ENCODE assay signal across 8 cellular contexts in the genomic region with DNA sequence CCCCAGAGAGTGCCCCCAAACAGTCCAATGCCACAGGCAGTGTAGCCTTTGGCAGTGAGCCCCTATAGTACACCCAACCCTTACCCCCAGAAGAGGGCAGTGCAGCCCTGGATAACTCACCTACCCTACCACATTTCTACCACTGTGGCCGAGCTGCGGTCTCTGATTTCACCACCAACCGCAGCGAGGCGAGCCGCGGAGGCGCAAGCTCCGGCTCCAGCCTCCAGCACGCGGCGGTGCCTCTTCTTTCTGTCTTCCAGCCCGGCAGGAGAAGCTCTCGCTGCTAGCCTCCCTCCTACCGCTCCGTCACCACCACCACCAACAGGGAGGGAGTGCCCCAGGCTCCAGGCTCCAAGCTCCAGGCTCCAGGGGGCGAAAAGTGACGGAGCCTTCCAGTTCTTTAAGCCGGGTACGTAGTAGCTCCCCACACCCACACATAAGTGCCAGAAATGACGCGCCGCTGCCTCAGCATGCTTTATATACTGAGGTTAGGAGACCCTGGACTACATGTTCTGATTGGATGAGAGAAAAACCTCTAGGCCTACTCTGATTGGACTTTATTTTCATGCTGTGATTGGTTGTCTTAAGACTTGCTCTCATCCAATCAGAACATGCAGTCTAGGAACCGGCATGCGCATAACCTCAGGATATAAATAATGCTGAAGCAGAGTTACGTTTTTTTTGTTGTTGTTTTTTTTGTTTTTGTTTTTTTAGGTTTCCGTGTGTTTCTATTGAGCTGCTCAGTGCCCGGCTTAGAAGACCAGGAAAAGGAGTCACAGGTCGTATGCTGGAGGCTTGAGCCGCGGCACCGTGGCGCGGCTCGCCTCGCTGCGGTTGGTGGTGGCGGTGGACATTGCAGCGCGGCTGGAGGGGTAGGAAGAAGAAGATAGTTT. TPM values are rescaled to one million over a fixed set of nuclear protein-coding genes. Genes with fewer than 3 reads are reported as not detected.
A peak's percentile ranks its signal among the peaks of the same experiment; 100 is the strongest.
DNase-seq lines count a peak whose midpoint lies in the region; ATAC-seq, FAIRE-seq and TF ChIP-seq lines count a peak whose summit lies in the region.

A gene (plus strand): TSS at position 645 of the 893 bp plus-strand sequence.

- no peaks in the 10 kb centered on the region for H3K36me3 ChIP-seq in DOHH2 (ENCODE audit: control insufficient read depth, low read length)
- H3K36me3 ChIP-seq in KMS-11 (ENCODE audit: insufficient read depth): no peaks in the 10 kb centered on the region
- no peaks in the 10 kb centered on the region for H3K36me3 ChIP-seq in NT2/D1 (ENCODE audit: insufficient read depth, insufficient read length, low read length)
- H3K36me3 ChIP-seq in astrocyte (ENCODE audit: insufficient read depth, low read length): no peaks in the 10 kb centered on the region
- H3K36me3 ChIP-seq in kidney (ENCODE audit: control insufficient read depth in 1 of 2, insufficient read depth in 2 of 2, low read length in 2 of 2): no peaks in the 10 kb centered on the region

- peaks cover 4% of the 10 kb centered on the region for H3K27me3 Mint-ChIP-seq in astrocyte (ENCODE audit: low read depth, unreplicated experiment)

- DNase-seq in NT2/D1 (ENCODE audit: low read depth, low spot score) (peak; percentile 46), astrocyte (ENCODE audit: low read depth) (peak; percentile 23), kidney (no peak)
- DNase-seq in stimulated activated CD8-positive, alpha-beta memory T cell treated with anti-CD3 and anti-CD28 coated beads, Interleukin-2, amount 100 ng/mL, for 48 hours (ENCODE audit: low read depth in 2 of 2): peak; percentile 1 to 35
- no peak for DNase-seq in activated effector memory CD4-positive, alpha-beta T cell treated with anti-CD3 and anti-CD28 coated beads, Interleukin-2, amount 50 U/mL, for 16 hours

- H3K27me3 ChIP-seq in DOHH2 (ENCODE audit: control insufficient read depth, low read length) (no peaks in the 10 kb centered on the region), KMS-11 (ENCODE audit: insufficient read depth, low read depth) (peaks cover 3% of the 10 kb centered on the region; the same call in 1 of the 2 replicates), NT2/D1 (ENCODE audit: insufficient read depth, insufficient read length) (no peaks in the 10 kb centered on the region), astrocyte (ENCODE audit: insufficient read depth, low read length) (no peaks in the 10 kb centered on the region)

- no peak within 1 kb of the TSS for H3K4me3 ChIP-seq in DOHH2 (ENCODE audit: low read length)
- no peak within 1 kb of the TSS for H3K4me3 ChIP-seq in KMS-11 (IDR thresholded peaks at IDR 0.05; ENCODE audit: insufficient read depth, low read depth, low read length)
- H3K4me3 ChIP-seq in NT2/D1 (ENCODE audit: insufficient read length, low read depth): no peak within 1 kb of the TSS
- H3K4me3 ChIP-seq in astrocyte (ENCODE audit: insufficient read depth, low read depth, low read length): no peak within 1 kb of the TSS
- H3K4me3 ChIP-seq in kidney (ENCODE audit: low read length in 2 of 2): peak within 1 kb of the TSS; percentile 53 to 66

- no peaks in the 10 kb centered on the region for H3K4me1 ChIP-seq in DOHH2 (ENCODE audit: control insufficient read depth, low read length)
- H3K4me1 ChIP-seq in KMS-11 (ENCODE audit: low read depth, poor library complexity, severe bottlenecking): peaks cover 6% of the 10 kb centered on the region
- H3K4me1 ChIP-seq in NT2/D1 (ENCODE audit: insufficient read depth, insufficient read length): no peaks in the 10 kb centered on the region
- H3K4me1 ChIP-seq in astrocyte (ENCODE audit: insufficient read depth, low read length): no peaks in the 10 kb centered on the region
- peaks cover 0 to 2% of the 10 kb centered on the region in 2 donors for H3K4me1 ChIP-seq in kidney (ENCODE audit: control insufficient read depth in 1 of 2, insufficient read depth in 1 of 2, low read depth in 1 of 2, low read length in 2 of 2)

- no peak for FAIRE-seq in astrocyte (lab: Jason Lieb, UNC)
- no peak for FAIRE-seq in kidney (lab: Jason Lieb, UNC)

- H3K79me2 ChIP-seq in DOHH2 (ENCODE audit: control insufficient read depth, low read length) (no peaks in the 10 kb centered on the region), KMS-11 (ENCODE audit: insufficient read depth, low read depth) (no peaks in the 10 kb centered on the region), astrocyte (ENCODE audit: insufficient read depth, low read length) (no peaks in the 10 kb centered on the region)

- H3K9me3 Mint-ChIP-seq in astrocyte (ENCODE audit: unreplicated experiment): no peaks in the 10 kb centered on the region

- peaks cover 8% of the 10 kb centered on the region for H3K36me3 Mint-ChIP-seq in astrocyte (ENCODE audit: low read depth, unreplicated experiment)

- H3K27ac Mint-ChIP-seq in astrocyte (ENCODE audit: unreplicated experiment): no peak within 1 kb of the TSS

- no peaks in the 10 kb centered on the region for H3K9me3 ChIP-seq in DOHH2 (ENCODE audit: control insufficient read depth, insufficient read depth, low read length)
- peaks cover 38% of the 10 kb centered on the region for H3K9me3 ChIP-seq in NT2/D1 (ENCODE audit: insufficient read depth, low read length)
- H3K9me3 ChIP-seq in astrocyte (ENCODE audit: insufficient read depth, low read depth, low read length): no peaks in the 10 kb centered on the region
- H3K9me3 ChIP-seq in kidney (ENCODE audit: control insufficient read depth in 1 of 2, low read length in 2 of 2): no peaks in the 10 kb centered on the region

- H3K9me2 ChIP-seq in DOHH2 (replicated peaks; ENCODE audit: control insufficient read depth, low read length): no peaks in the 10 kb centered on the region

- no peaks in the 10 kb centered on the region for H3F3A ChIP-seq in DOHH2 (ENCODE audit: control insufficient read depth, insufficient read depth)

- intact Hi-C loops in kidney (cut with DNase I): no loop called here

- no peak within 1 kb of the TSS for H3K27ac ChIP-seq in DOHH2 (ENCODE audit: low read depth, low read length)
- no peak within 1 kb of the TSS for H3K27ac ChIP-seq in KMS-11
- no peak within 1 kb of the TSS for H3K27ac ChIP-seq in astrocyte (ENCODE audit: low read depth, low read length)
- peak within 1 kb of the TSS in 1 of 2 donors; percentile 71 for H3K27ac ChIP-seq in kidney (ENCODE audit: low read depth in 2 of 2, low read length in 2 of 2)

- TF ChIP-seq CTCF in DOHH2 (IDR thresholded peaks at IDR 0.05; ENCODE audit: low read depth, low read length, poor library complexity, severe bottlenecking) (peak; percentile 42), KMS-11 (conservative IDR thresholded peaks at IDR 0.05; ENCODE audit: low read depth, low read length) (peak; percentile 73), astrocyte (IDR thresholded peaks at IDR 0.05; ENCODE audit: insufficient read depth, low read depth, low read length) (peak; percentile 13), kidney (IDR thresholded peaks at IDR 0.05; ENCODE audit: borderline replicate concordance, extremely low read depth, insufficient read depth) (peak; percentile 28)

- H4K20me1 ChIP-seq in DOHH2 (ENCODE audit: control insufficient read depth, insufficient read depth, low read depth, low read length) (no peaks in the 10 kb centered on the region), KMS-11 (ENCODE audit: insufficient read depth) (no peaks in the 10 kb centered on the region), astrocyte (ENCODE audit: insufficient read depth, low read length) (no peaks in the 10 kb centered on the region)

- peaks cover 13% of the 10 kb centered on the region for H3K4me1 Mint-ChIP-seq in astrocyte (ENCODE audit: low read depth, unreplicated experiment)

- H3K4me2 ChIP-seq in DOHH2 (ENCODE audit: low read length): peak within 1 kb of the TSS; percentile 10; the same call in 1 of the 2 replicates
- peak within 1 kb of the TSS; percentile 81 for H3K4me2 ChIP-seq in KMS-11
- H3K4me2 ChIP-seq in astrocyte (ENCODE audit: low read length): no peak within 1 kb of the TSS

- H3K9ac ChIP-seq in KMS-11 (peak within 1 kb of the TSS; percentile 55; the same call in 1 of the 2 replicates), NT2/D1 (ENCODE audit: insufficient read length, low read depth) (no peak within 1 kb of the TSS), astrocyte (ENCODE audit: low read length) (no peak within 1 kb of the TSS), kidney (ENCODE audit: low read length in 2 of 2) (no peak within 1 kb of the TSS)

- ATAC-seq in HG03175 (IDR thresholded peaks at IDR 0.05; ENCODE audit: unreplicated experiment): no peak

- peak within 1 kb of the TSS; percentile 79; the same call in 1 of the 2 replicates for H2AFZ ChIP-seq in KMS-11 (ENCODE audit: low read depth)
- H2AFZ ChIP-seq in astrocyte (ENCODE audit: low read depth, low read length): no peak within 1 kb of the TSS

- no peak within 1 kb of the TSS for H3K4me3 Mint-ChIP-seq in astrocyte (ENCODE audit: unreplicated experiment)

RNA-seq across cellular contexts. Expression of the gene that starts here (rescaled TPM):
- total RNA-seq in astrocyte (3.9 and 5.2 TPM in 2 replicates), kidney (0.28 TPM)
- polyA plus RNA-seq in kidney (ENCODE audit: insufficient read depth, low read depth, low replicate concordance): 1.5 TPM

Comparison
In these comparisons a context has a peak if more than half of its experiments do, and no peak if none do; other contexts are left out.
1. H3K4me3 ChIP-seq: peak in kidney (2 of 2); none in DOHH2 (single experiment), KMS-11 (single experiment), NT2/D1 (single experiment) and astrocyte (single experiment).
2. CTCF ChIP-seq: peak in every context shown above with its lines; median percentile 73 in KMS-11; 42 in DOHH2; 28 in kidney; 13 in astrocyte.
3. DNase-seq: peak in NT2/D1 (single experiment), astrocyte (single experiment) and stimulated activated CD8-positive, alpha-beta memory T cell treated with anti-CD3 and anti-CD28 coated beads, Interleukin-2, amount 100 ng/mL, for 48 hours (2 of 2); none in kidney (single experiment) and activated effector memory CD4-positive, alpha-beta T cell treated with anti-CD3 and anti-CD28 coated beads, Interleukin-2, amount 50 U/mL, for 16 hours (single experiment).